18 cellular contexts compared by ENCODE assay signal in genomic region chr3:177680442-177680821, GRCh38.
A peak's percentile ranks its signal among the peaks of the same experiment; 100 is the strongest.
DNase-seq lines count a peak whose midpoint lies in the region; ATAC-seq and TF ChIP-seq lines count a peak whose summit lies in the region.
"Had no signal": no experiment of that assay in that cellular context is flagged by ENCODE, and none has a peak within 500 bp of the region (broad histone marks: within the 10 kb centered on the region; RNA-seq: fewer than 3 reads in every experiment).

No MANE protein-coding gene starts in this region.

- H3K27me3 ChIP-seq in mammary epithelial cell (ENCODE audit: insufficient read depth, low read length), result no peaks in the 10 kb centered on the region
- no peaks in the 10 kb centered on the region for H3K27me3 ChIP-seq in breast epithelium
- H3K27me3 ChIP-seq in SK-N-SH (ENCODE audit: insufficient read depth), result no peaks in the 10 kb centered on the region
- H3K27me3 ChIP-seq: esophagus muscularis mucosa, left lung, tibial artery had no signal

- H3K79me2 ChIP-seq in mammary epithelial cell (ENCODE audit: insufficient read depth, low read length) (no peaks in the 10 kb centered on the region), SK-N-SH (ENCODE audit: insufficient read depth) (no peaks in the 10 kb centered on the region)

- TF ChIP-seq POLR2A in breast epithelium (IDR thresholded peaks at IDR 0.05), result no peak

- CTCF ChIA-PET in mammary epithelial cell (lab: Charles Lee; ENCODE audit: low non-redundant PET), result no interaction called here
- CTCF ChIA-PET in SK-N-SH (lab: Yijun Ruan, JAX), result interaction anchor here (0.7 to 1.3 kb wide), 3 partner anchors 9 to 52 kb away, joined by 3 read pairs; no protein-coding TSS in a partner anchor

- no peak overlapping the region for H3K4me3 ChIP-seq in mammary epithelial cell (replicated peaks in 1 of 3; ENCODE audit: insufficient read depth in 1 of 3, low read depth in 2 of 3, low read length in 3 of 3)
- no peak overlapping the region for H3K4me3 ChIP-seq in breast epithelium
- H3K4me3 ChIP-seq in SK-N-SH (ENCODE audit: low read depth in 2 of 2, low read length in 1 of 2), result no peak overlapping the region
- no peak overlapping the region for H3K4me3 ChIP-seq in fibroblast of mammary gland (ENCODE audit: control insufficient read depth, low read depth, low read length)
- H3K4me3 ChIP-seq: esophagus muscularis mucosa, left lung, tibial artery had no signal

- no peaks in the 10 kb centered on the region for H3K9me2 ChIP-seq in SK-N-SH

- H2AFZ ChIP-seq in mammary epithelial cell (ENCODE audit: low read depth, low read length), result no peak overlapping the region
- H2AFZ ChIP-seq in SK-N-SH (ENCODE audit: low read depth), result no peak overlapping the region

- no peaks in the 10 kb centered on the region for H3K27me3 Mint-ChIP-seq in stimulated activated memory B cell treated with anti-CD40 and anti-IgM and Interleukin-4, amounts not matched to agents 10 μg/mL and 1 μg/mL and 100 μg/mL, for 72 hours
- H3K27me3 Mint-ChIP-seq: activated naive CD8-positive, alpha-beta T cell treated with anti-CD3 and anti-CD28 coated beads, Interleukin-2, amount 10 ng/mL, durations not matched to agents 7 days and 5 days had no signal

- in situ Hi-C loops in mammary epithelial cell (cut with MboI; ENCODE audit: low sequenced_read_pairs in 2 of 2), result no loop called here

- DNase-seq in mammary epithelial cell (peak; percentile 37), breast epithelium (ENCODE audit: low spot score in 2 of 2) (no peak), SK-N-SH (no peak), fibroblast of mammary gland (ENCODE audit: low read depth) (peak; percentile 48), mesenteric fat pad (ENCODE audit: low spot score) (no peak), NCI-H1092 (lab: John Stamatoyannopoulos, UW) (no peak)
- DNase-seq: activated CD4-positive, alpha-beta T cell treated with anti-CD3 and anti-CD28 coated beads for 1 hour; activated T-cell treated with anti-CD3 and anti-CD28 coated beads for 4 hours; Calu3; hypothalamus; left lung; naive B cell; NCI-H82 had no signal

- no peak for TF ChIP-seq EP300 in SK-N-SH (IDR thresholded peaks at IDR 0.05; ENCODE audit: borderline replicate concordance in 1 of 2, low read depth in 1 of 2, low read length in 1 of 2)

- WGBS in mammary epithelial cell (ENCODE audit: low coverage, missing lambda C conversion rate), result 100% methylated on average over 1 of the region's 1 CpG
- WGBS in SK-N-SH (ENCODE audit: low lambda C conversion rate), result 100% methylated on average over 1 of the region's 1 CpG

- peaks cover 23% of the 10 kb centered on the region for H3K4me1 Mint-ChIP-seq in stimulated activated memory B cell treated with anti-CD40 and anti-IgM and Interleukin-4, amounts not matched to agents 10 μg/mL and 1 μg/mL and 100 μg/mL, for 72 hours

- H3K4me3 Mint-ChIP-seq in stimulated activated memory B cell treated with anti-CD40 and anti-IgM and Interleukin-4, amounts not matched to agents 10 μg/mL and 1 μg/mL and 100 μg/mL, for 72 hours, result no peak overlapping the region
- H3K4me3 Mint-ChIP-seq: naive B cell had no signal

- ATAC-seq in stimulated activated memory B cell treated with anti-CD40 and anti-IgM and Interleukin-4, amounts not matched to agents 10 μg/mL and 1 μg/mL and 100 μg/mL, for 72 hours, result no peak
- no peak for ATAC-seq in HG03457 (IDR thresholded peaks at IDR 0.05; ENCODE audit: unreplicated experiment)
- ATAC-seq: left lung had no signal

- H3K4me1 ChIP-seq in mammary epithelial cell (ENCODE audit: insufficient read depth, low read length) (peaks cover 15% of the 10 kb centered on the region), breast epithelium (no peaks in the 10 kb centered on the region), SK-N-SH (ENCODE audit: control insufficient read depth in 1 of 2, insufficient read depth in 2 of 2, low read depth in 1 of 2, low read length in 1 of 2) (peaks cover 13 to 20% of the 10 kb centered on the region in 2 experiments; a peak in 3 of 4 replicates)

- POLR2A ChIA-PET in SK-N-SH (lab: Yijun Ruan, JAX), result no interaction called here

- H3K36me3 Mint-ChIP-seq in stimulated activated memory B cell treated with anti-CD40 and anti-IgM and Interleukin-4, amounts not matched to agents 10 μg/mL and 1 μg/mL and 100 μg/mL, for 72 hours, result no peaks in the 10 kb centered on the region
- H3K36me3 Mint-ChIP-seq: naive B cell had no signal

- TF ChIP-seq CTCF in mammary epithelial cell (conservative IDR thresholded peaks at IDR 0.05 in 1 of 2, IDR thresholded peaks at IDR 0.05 in 1 of 2; ENCODE audit: extremely low read depth in 1 of 2, insufficient read depth in 1 of 2, low read depth in 1 of 2, low read length in 2 of 2) (no peak), breast epithelium (IDR thresholded peaks at IDR 0.05) (no peak), SK-N-SH (IDR thresholded peaks at IDR 0.05) (no peak), fibroblast of mammary gland (conservative IDR thresholded peaks at IDR 0.05; ENCODE audit: control insufficient read depth, insufficient read depth, low read depth, low read length) (no peak)

- H3F3A ChIP-seq in SK-N-SH (replicated peaks; ENCODE audit: insufficient read depth), result peaks cover 11% of the 10 kb centered on the region

- BruUV-seq in mammary epithelial cell (replicated peaks; lab: Mats Ljungman, UMichigan), result no TSS peak

- H4K20me1 ChIP-seq in mammary epithelial cell (ENCODE audit: insufficient read depth, low read length) (no peaks in the 10 kb centered on the region), SK-N-SH (ENCODE audit: insufficient read depth) (no peaks in the 10 kb centered on the region)

- intact Hi-C loops in mammary epithelial cell (cut with micrococcal nuclease), result no loop called here
- intact Hi-C loops in breast epithelium (cut with DNase I; ENCODE audit: low total_unique reads), result no loop called here

- H3K27ac Mint-ChIP-seq in stimulated activated memory B cell treated with anti-CD40 and anti-IgM and Interleukin-4, amounts not matched to agents 10 μg/mL and 1 μg/mL and 100 μg/mL, for 72 hours, result peak overlapping the region; percentile 65
- H3K27ac Mint-ChIP-seq: naive B cell had no signal

- H3K27ac ChIP-seq in mammary epithelial cell (ENCODE audit: insufficient read depth, low read depth, low read length), result no peak overlapping the region
- H3K27ac ChIP-seq in breast epithelium, result no peak overlapping the region
- H3K27ac ChIP-seq in SK-N-SH (ENCODE audit: low read depth in 2 of 2, low read length in 1 of 2), result peak overlapping the region; percentile 53 to 93; a peak in 3 of 4 replicates
- H3K27ac ChIP-seq: esophagus muscularis mucosa, left lung, tibial artery had no signal

- H3K9me3 ChIP-seq in mammary epithelial cell (replicated peaks; ENCODE audit: insufficient read depth, low read length) (no peaks in the 10 kb centered on the region), breast epithelium (no peaks in the 10 kb centered on the region), SK-N-SH (no peaks in the 10 kb centered on the region)
- H3K9me3 ChIP-seq: esophagus muscularis mucosa, left lung, tibial artery had no signal

- TF ChIP-seq RAD21 in SK-N-SH (IDR thresholded peaks at IDR 0.05; ENCODE audit: low read length), result no peak

- H3K9me3 Mint-ChIP-seq in stimulated activated memory B cell treated with anti-CD40 and anti-IgM and Interleukin-4, amounts not matched to agents 10 μg/mL and 1 μg/mL and 100 μg/mL, for 72 hours, result no peaks in the 10 kb centered on the region

- H3K9ac ChIP-seq in mammary epithelial cell (ENCODE audit: insufficient read depth, low read length) (no peak overlapping the region), SK-N-SH (no peak overlapping the region)

- H3K4me2 ChIP-seq in mammary epithelial cell (ENCODE audit: insufficient read depth, low read depth, low read length) (no peak overlapping the region), SK-N-SH (0 out of 2 replicates have a peak overlapping the region, but pooled peaks have one; percentile 17)

- dilution Hi-C loops in mammary epithelial cell (cut with HindIII; ENCODE audit: low sequenced_read_pairs), result no loop called here

- H3K36me3 ChIP-seq in mammary epithelial cell (ENCODE audit: insufficient read depth, low read length), result no peaks in the 10 kb centered on the region
- H3K36me3 ChIP-seq in breast epithelium, result no peaks in the 10 kb centered on the region
- H3K36me3 ChIP-seq in SK-N-SH (replicated peaks in 1 of 2; ENCODE audit: control insufficient read depth in 1 of 2, insufficient read depth in 2 of 2, low read length in 1 of 2), result no peaks in the 10 kb centered on the region
- H3K36me3 ChIP-seq: esophagus muscularis mucosa, left lung, tibial artery had no signal

TF ChIP-seq in SK-N-SH, 30 proteins besides CTCF, POLR2A, EP300 and RAD21:
- no peak for TF ChIP-seq RFX5 (IDR thresholded peaks at IDR 0.05; ENCODE audit: low read length)
- TF ChIP-seq JUND (IDR thresholded peaks at IDR 0.05), result peak; percentile 20; the same call in 1 of the 2 replicates
- no peak for TF ChIP-seq FOXJ3 (CRISPR knock-in tag; IDR thresholded peaks at IDR 0.05)
- no peak for TF ChIP-seq USF2 (IDR thresholded peaks at IDR 0.05; ENCODE audit: borderline replicate concordance, low read depth, low read length)
- TF ChIP-seq ZBTB33 (IDR thresholded peaks at IDR 0.05; ENCODE audit: borderline replicate concordance, low read depth), result no peak
- no peak for TF ChIP-seq FOXM1 (IDR thresholded peaks at IDR 0.05; ENCODE audit: low read depth)
- TF ChIP-seq RXRA (IDR thresholded peaks at IDR 0.05; ENCODE audit: borderline replicate concordance, low read depth), result no peak
- TF ChIP-seq FOSL2 (IDR thresholded peaks at IDR 0.05; ENCODE audit: borderline replicate concordance, low read depth), result peak; percentile 58; the same call in 1 of the 2 replicates

Comparison
In these comparisons a context has a peak if more than half of its experiments do, and no peak if none do; other contexts are left out.
1. DNase-seq: peak in mammary epithelial cell (single experiment) and fibroblast of mammary gland (single experiment); none in breast epithelium (0 of 2), SK-N-SH (single experiment), mesenteric fat pad (single experiment) and NCI-H1092 (single experiment).
2. H3K27ac ChIP-seq: peak in SK-N-SH (2 of 2); none in mammary epithelial cell (single experiment) and breast epithelium (0 of 2).